Comparison of ENCODE assay signal across 8 cellular contexts in genomic region chr18:75070625-75071483, GRCh38.
DNase-seq lines count a peak whose midpoint lies in the region; ATAC-seq lines count a peak whose summit lies in the region.

No MANE protein-coding gene starts in this region.

- H3K27ac Mint-ChIP-seq in effector memory CD8-positive, alpha-beta T cell, result peak overlapping the region; percentile 99 to 100
- peak overlapping the region; percentile 92 to 100 (median 96) for H3K27ac Mint-ChIP-seq in naive thymus-derived CD8-positive, alpha-beta T cell

- ATAC-seq in HG03060 (IDR thresholded peaks at IDR 0.05; ENCODE audit: low read depth, unreplicated experiment), result peak; percentile 83
- peak; percentile 86 for ATAC-seq in effector memory CD8-positive, alpha-beta T cell (replicated peaks)
- peak; percentile 85 to 87 for ATAC-seq in naive thymus-derived CD8-positive, alpha-beta T cell
- ATAC-seq in stimulated activated naive CD8-positive, alpha-beta T cell treated with anti-CD3 and anti-CD28 coated beads, Interleukin-15, Interleukin-2, amounts not matched to agents 100 U/mL and 50 U/mL, for 24 hours, result peak; percentile 84

- POLR2A ChIA-PET in naive thymus-derived CD8-positive, alpha-beta T cell (lab: Charles Lee), result interaction anchor here (0.5 to 2.5 kb wide), 9 partner anchors 21 to 1747 kb away, joined by 3 to 30 read pairs (median 4); partner anchors contain the start of genes PTGR3, TSHZ1 and ZNF407

- H3K4me1 Mint-ChIP-seq in effector memory CD8-positive, alpha-beta T cell (ENCODE audit: low read depth in 2 of 2), result peaks cover 39 to 42% of the 10 kb centered on the region in 2 donors
- H3K4me1 Mint-ChIP-seq in naive thymus-derived CD8-positive, alpha-beta T cell, result peaks cover 25 to 54% (median 40%) of the 10 kb centered on the region in 4 donors

- peaks cover 0 to 9% of the 10 kb centered on the region in 2 donors for H3K9me3 Mint-ChIP-seq in effector memory CD8-positive, alpha-beta T cell
- H3K9me3 Mint-ChIP-seq in naive thymus-derived CD8-positive, alpha-beta T cell, result peaks cover 0 to 27% (median 11%) of the 10 kb centered on the region in 9 donors

- no peaks in the 10 kb centered on the region for H3K27me3 Mint-ChIP-seq in effector memory CD8-positive, alpha-beta T cell
- no peaks in the 10 kb centered on the region for H3K27me3 Mint-ChIP-seq in naive thymus-derived CD8-positive, alpha-beta T cell

- H3K36me3 Mint-ChIP-seq in effector memory CD8-positive, alpha-beta T cell (ENCODE audit: insufficient read depth), result peaks cover 5% of the 10 kb centered on the region
- peaks cover 7 to 17% (median 11%) of the 10 kb centered on the region in 3 donors for H3K36me3 Mint-ChIP-seq in naive thymus-derived CD8-positive, alpha-beta T cell

- peak overlapping the region; percentile 86 to 91 for H3K4me3 Mint-ChIP-seq in effector memory CD8-positive, alpha-beta T cell
- H3K4me3 Mint-ChIP-seq in naive thymus-derived CD8-positive, alpha-beta T cell, result peak overlapping the region; percentile 76 to 93 (median 90)

- DNase-seq in NCI-H2196 (lab: John Stamatoyannopoulos, UW; ENCODE audit: unreplicated experiment) (peak; percentile 41), NCI-H2196 treated with DMSO at 0.1 percent for 48 hours (lab: John Stamatoyannopoulos, UW; ENCODE audit: unreplicated experiment) (no peak), NCI-H510A treated with DMSO at 0.1 percent for 48 hours (lab: John Stamatoyannopoulos, UW) (peak; percentile 95)
- peak; percentile 62 to 71 for DNase-seq in activated CD4-positive, alpha-beta T cell treated with anti-CD3 and anti-CD28 coated beads, Interleukin-2, amount 50 U/mL, for 48 hours
- DNase-seq in effector memory CD8-positive, alpha-beta T cell, result peak; percentile 50 to 58 (median 52)
- peak in 9 of 10 donors; percentile 36 to 83 (median 58) for DNase-seq in naive thymus-derived CD8-positive, alpha-beta T cell
- DNase-seq in stimulated activated naive CD8-positive, alpha-beta T cell treated with anti-CD3 and anti-CD28 coated beads, Interleukin-15, Interleukin-2, amounts not matched to agents 100 U/mL and 50 U/mL, for 24 hours, result peak; percentile 62
